15 cellular contexts compared by ENCODE assay signal in genomic region chr6:110953633-110954303, GRCh38. TPM values are rescaled to one million over a fixed set of nuclear protein-coding genes. Genes with fewer than 3 reads are reported as not detected.
A peak's percentile ranks its signal among the peaks of the same experiment; 100 is the strongest.
DNase-seq lines count a peak whose midpoint lies in the region; ATAC-seq, FAIRE-seq and TF ChIP-seq lines count a peak whose summit lies in the region.
"Had no signal": no experiment of that assay in that cellular context is flagged by ENCODE, and none has a peak within 500 bp of the region (broad histone marks: within the 10 kb centered on the region; RNA-seq: fewer than 3 reads in every experiment).

No MANE protein-coding gene starts in this region.

- no peaks in the 10 kb centered on the region for H3K9me3 Mint-ChIP-seq in activated CD4-positive, alpha-beta memory T cell treated with anti-CD3 and anti-CD28 coated beads, Interleukin-2, amount 10 ng/mL, durations not matched to agents 7 days and 5 days
- H3K9me3 Mint-ChIP-seq: CD4-positive, CD25-positive, alpha-beta regulatory T cell had no signal

- H3K79me2 ChIP-seq in ACC112 (ENCODE audit: control insufficient read depth, insufficient read depth, low read length, unreplicated experiment) (peaks cover 1% of the 10 kb centered on the region), K562 (ENCODE audit: control insufficient read depth, insufficient read depth, low read length) (peaks cover 10% of the 10 kb centered on the region)

- intact Hi-C loops in K562 (cut with micrococcal nuclease), result no loop called here

- TF ChIP-seq CTCF in K562 (IDR thresholded peaks at IDR 0.05 in 2 of 3, conservative IDR thresholded peaks at IDR 0.05 in 1 of 3; ENCODE audit: insufficient read depth in 2 of 3, low read depth in 1 of 3, low read length in 3 of 3), result no peak

- in situ Hi-C loops in K562 (cut with MboI), result loop anchor here (5.0 kb wide), 1 partner anchor 276 kb away; no protein-coding TSS in a partner anchor

- ATAC-seq in K562 (peak; percentile 10; the same call in 1 of the 3 replicates), GM19324 (IDR thresholded peaks at IDR 0.05; ENCODE audit: low FRiP score, unreplicated experiment) (no peak), T-helper 17 cell (no peak)
- ATAC-seq: HCT116 had no signal

- H3K27me3 ChIP-seq in ACC112 (ENCODE audit: insufficient read depth, low read length) (no peaks in the 10 kb centered on the region), K562 (ENCODE audit: control insufficient read depth in 2 of 2, insufficient read depth in 2 of 2, low read length in 2 of 2) (no peaks in the 10 kb centered on the region)
- H3K27me3 ChIP-seq: BLaER1 treated with 17β-estradiol and CSF1 and Interleukin-3, amounts not matched to agents 10 nM and 100 nM had no signal

- H3K9me3 ChIP-seq in K562 (replicated peaks; ENCODE audit: control insufficient read depth, insufficient read depth, low read depth, low read length), result no peaks in the 10 kb centered on the region
- no peaks in the 10 kb centered on the region for H3K9me3 ChIP-seq in T-helper 17 cell (ENCODE audit: control insufficient read depth, low read length, poor library complexity, severe bottlenecking)
- H3K9me3 ChIP-seq: BLaER1 treated with 17β-estradiol and CSF1 and Interleukin-3, amounts not matched to agents 10 nM and 100 nM had no signal

- no peak overlapping the region for H3K4me3 Mint-ChIP-seq in T-helper 17 cell
- no peak overlapping the region for H3K4me3 Mint-ChIP-seq in activated CD4-positive, alpha-beta memory T cell treated with anti-CD3 and anti-CD28 coated beads, Interleukin-2, amount 10 ng/mL, durations not matched to agents 7 days and 5 days
- H3K4me3 Mint-ChIP-seq: CD4-positive, CD25-positive, alpha-beta regulatory T cell had no signal

- POLR2A ChIA-PET in K562 (lab: Yijun Ruan, JAX), result interaction anchor here (0.6 to 2.5 kb wide), 4 partner anchors 9 to 712 kb away, joined by 3 to 13 read pairs (median 4); partner anchors contain the start of genes AMD1 and RPF2
- POLR2A ChIA-PET in activated CD4-positive, alpha-beta memory T cell treated with anti-CD3 and anti-CD28 coated beads, Interleukin-2, amount 10 ng/mL, durations not matched to agents 7 days and 5 days (lab: Charles Lee), result interaction anchor here (0.6 kb wide), 1 partner anchor 9 kb away, joined by 3 read pairs; no protein-coding TSS in a partner anchor

- DNase-seq in OCI-M1 (lab: John Stamatoyannopoulos, UW) (peak; percentile 49), K562 (ENCODE audit: extremely low read depth in 1 of 4, low spot score in 3 of 4) (peak in 1 of 4 experiments; percentile 68), RPMI8226 (no peak), T-helper 17 cell (no peak)
- no peak for DNase-seq in activated CD4-positive, alpha-beta memory T cell treated with anti-CD3 and anti-CD28 coated beads, Interleukin-2, amount 10 ng/mL, durations not matched to agents 7 days and 5 days
- DNase-seq: Calu3; CD4-positive, CD25-positive, alpha-beta regulatory T cell; DMS 273 treated with DMSO at 0.1 percent for 48 hours; GM23248 had no signal

- H3K4me1 Mint-ChIP-seq in T-helper 17 cell, result peaks cover 9% of the 10 kb centered on the region
- peaks cover 15% of the 10 kb centered on the region for H3K4me1 Mint-ChIP-seq in activated CD4-positive, alpha-beta memory T cell treated with anti-CD3 and anti-CD28 coated beads, Interleukin-2, amount 10 ng/mL, durations not matched to agents 7 days and 5 days

- BruUV-seq in K562 (replicated peaks; lab: Mats Ljungman, UMichigan), result no TSS peak

- no peak overlapping the region for H3K27ac ChIP-seq in ACC112 (ENCODE audit: low read depth, low read length)
- H3K27ac ChIP-seq in K562 (ENCODE audit: extremely low read depth, low read depth, low read length), result 0 out of 3 replicates have a peak overlapping the region, but pooled peaks have one; percentile 14
- H3K27ac ChIP-seq: BLaER1 treated with 17β-estradiol and CSF1 and Interleukin-3, amounts not matched to agents 10 nM and 100 nM; GM23248; HL-60 had no signal

- no peak for FAIRE-seq in K562 (lab: Jason Lieb, UNC)
- FAIRE-seq: H54 had no signal

- H3K27ac Mint-ChIP-seq in T-helper 17 cell, result no peak overlapping the region
- H3K27ac Mint-ChIP-seq in activated CD4-positive, alpha-beta memory T cell treated with anti-CD3 and anti-CD28 coated beads, Interleukin-2, amount 10 ng/mL, durations not matched to agents 7 days and 5 days, result no peak overlapping the region
- H3K27ac Mint-ChIP-seq: CD4-positive, CD25-positive, alpha-beta regulatory T cell had no signal

- no peak overlapping the region for H3K4me2 ChIP-seq in K562 (ENCODE audit: insufficient read depth, low read length)
- H3K4me2 ChIP-seq: BLaER1 treated with 17β-estradiol and CSF1 and Interleukin-3, amounts not matched to agents 10 nM and 100 nM had no signal

- H3K9ac ChIP-seq in K562 (ENCODE audit: insufficient read depth in 1 of 2, low read depth in 2 of 2, low read length in 2 of 2), result no peak overlapping the region
- H3K9ac ChIP-seq: BLaER1 treated with 17β-estradiol and CSF1 and Interleukin-3, amounts not matched to agents 10 nM and 100 nM; GM23248 had no signal

- CTCF ChIA-PET in K562 (lab: Yijun Ruan, JAX; ENCODE audit: low intra/inter-chr PET ratio), result no interaction called here
- CTCF ChIA-PET in activated CD4-positive, alpha-beta memory T cell treated with anti-CD3 and anti-CD28 coated beads, Interleukin-2, amount 10 ng/mL, durations not matched to agents 7 days and 5 days (lab: Charles Lee), result interaction anchor here (0.7 to 9.8 kb wide), 3 partner anchors 10 to 271 kb away, joined by 5 to 92 read pairs (median 8); no protein-coding TSS in a partner anchor

- H3K36me3 ChIP-seq in ACC112 (ENCODE audit: insufficient read depth, low read length) (no peaks in the 10 kb centered on the region), K562 (ENCODE audit: control insufficient read depth, insufficient read depth, low read length) (no peaks in the 10 kb centered on the region)
- H3K36me3 ChIP-seq: BLaER1 treated with 17β-estradiol and CSF1 and Interleukin-3, amounts not matched to agents 10 nM and 100 nM had no signal

- TF ChIP-seq POLR2A in K562 (conservative IDR thresholded peaks at IDR 0.05), result no peak

- no peaks in the 10 kb centered on the region for H4K20me1 ChIP-seq in K562 (replicated peaks; ENCODE audit: control insufficient read depth, insufficient read depth, low read length)
- H4K20me1 ChIP-seq: BLaER1 treated with 17β-estradiol and CSF1 and Interleukin-3, amounts not matched to agents 10 nM and 100 nM had no signal

- H3K9me1 ChIP-seq in K562 (ENCODE audit: control insufficient read depth, insufficient read depth, low read length), result no peaks in the 10 kb centered on the region

- H3K4me3 ChIP-seq in ACC112 (ENCODE audit: low read depth, low read length), result no peak overlapping the region
- no peak overlapping the region for H3K4me3 ChIP-seq in K562
- H3K4me3 ChIP-seq: BLaER1 treated with 17β-estradiol and CSF1 and Interleukin-3, amounts not matched to agents 10 nM and 100 nM; GM23248 had no signal

- peaks cover 2% of the 10 kb centered on the region for H3K36me3 Mint-ChIP-seq in T-helper 17 cell (ENCODE audit: low read depth)
- H3K36me3 Mint-ChIP-seq in activated CD4-positive, alpha-beta memory T cell treated with anti-CD3 and anti-CD28 coated beads, Interleukin-2, amount 10 ng/mL, durations not matched to agents 7 days and 5 days (ENCODE audit: low read depth), result peaks cover 3% of the 10 kb centered on the region
- H3K36me3 Mint-ChIP-seq: CD4-positive, CD25-positive, alpha-beta regulatory T cell had no signal

- TF ChIP-seq RAD21 in K562 (CRISPR knock-in tag; conservative IDR thresholded peaks at IDR 0.05 in 1 of 2, IDR thresholded peaks at IDR 0.05 in 1 of 2), result no peak

- H2AFZ ChIP-seq in ACC112 (ENCODE audit: low read length, unreplicated experiment), result peak overlapping the region; percentile 39
- H2AFZ ChIP-seq in K562 (ENCODE audit: low read depth, low read length), result peak overlapping the region; percentile 61
- H2AFZ ChIP-seq: GM23248 had no signal

- H3K4me1 ChIP-seq in ACC112 (ENCODE audit: control insufficient read depth, insufficient read depth, low read length, unreplicated experiment) (peaks cover 27% of the 10 kb centered on the region), K562 (replicated peaks in 1 of 2; ENCODE audit: control insufficient read depth in 2 of 2, insufficient read depth in 2 of 2, low read length in 2 of 2) (peaks cover 0 to 10% of the 10 kb centered on the region in 2 experiments; a peak in 3 of 5 replicates)

- H3K27me3 Mint-ChIP-seq in T-helper 17 cell, result peaks cover 4% of the 10 kb centered on the region
- no peaks in the 10 kb centered on the region for H3K27me3 Mint-ChIP-seq in activated CD4-positive, alpha-beta memory T cell treated with anti-CD3 and anti-CD28 coated beads, Interleukin-2, amount 10 ng/mL, durations not matched to agents 7 days and 5 days

- TF ChIP-seq EP300 in K562 (IDR thresholded peaks at IDR 0.05; ENCODE audit: low read length), result no peak

- 22% methylated on average over 6 of the region's 6 CpGs for WGBS in K562 (ENCODE audit: insufficient coverage, low coverage, missing lambda C conversion rate)

RNA-seq across cellular contexts. Expression of gene GTF3C6, which starts 4.7 kb away (rescaled TPM):
- 3.0 and 10.3 TPM in 2 replicates for total RNA-seq in K562 (2011; cell fraction: chromatin; rRNA removed; ENCODE audit: low replicate concordance)
- total RNA-seq in K562 (2011; cell fraction: nucleolus; rRNA removed), result 1.6 and 4.5 TPM in 2 replicates
- 5.8 and 6.9 TPM in 2 replicates for total RNA-seq in K562 (2011; cell fraction: nucleoplasm; rRNA removed)
- total RNA-seq in K562 (2014; rRNA removed) (85.0 and 105 TPM in 2 replicates), K562 (2014; rRNA removed; fragmentation: Illumina TruSeq; extraction: Trizol) (121 and 143 TPM in 2 replicates), K562 (2015; rRNA removed; fragmentation: Illumina TruSeq; extraction: Trizol) (123 and 138 TPM in 2 replicates), K562 (2021) (94.0 and 96.2 TPM in 2 replicates), T-helper 17 cell (10 to 100 TPM; 28.1 to 36.8 TPM)
- polyA plus RNA-seq in K562 (2011; rRNA removed) (22.6 and 37.6 TPM in 2 replicates), K562 (2014; fragmentation: Illumina TruSeq; extraction: Trizol) (128 and 140 TPM in 2 replicates), K562 (2014; fragmentation: Nextera tagmentation; extraction: Ambion mirVana) (100 to 1,000 TPM; 105 to 127 TPM), K562 (2014; rRNA removed) (86.3 and 111 TPM in 2 replicates)
- polyA plus RNA-seq in K562 (2011; cell fraction: cytosol; rRNA removed), result 2.8 and 9.5 TPM in 2 replicates
- polyA plus RNA-seq in K562 (2011; cell fraction: nucleus; rRNA removed), result 4.3 and 5.7 TPM in 2 replicates
- 57.5 and 151 TPM in 2 replicates for polyA plus RNA-seq in K562 (2012)
- 27.7 and 28.1 TPM in 2 replicates for polyA minus RNA-seq in K562 (2011; rRNA and poly(A)+ RNA removed)
- polyA minus RNA-seq in K562 (2011; cell fraction: cytosol; rRNA and poly(A)+ RNA removed), result 12.7 and 16.0 TPM in 2 replicates
- polyA minus RNA-seq in K562 (2011; cell fraction: nucleus; rRNA and poly(A)+ RNA removed), result 2.6 and 4.7 TPM in 2 replicates
- 10 to 100 TPM; 83.2 to 93.3 TPM for total RNA-seq in activated CD4-positive, alpha-beta memory T cell treated with anti-CD3 and anti-CD28 coated beads, Interleukin-2, amount 10 ng/mL, durations not matched to agents 7 days and 5 days

RNA-seq across cellular contexts. Expression of gene RPF2, which starts 28.1 kb away (rescaled TPM):
- total RNA-seq in K562 (2011; cell fraction: chromatin; rRNA removed; ENCODE audit: low replicate concordance), result 18.8 and 35.2 TPM in 2 replicates
- total RNA-seq in K562 (2011; cell fraction: nucleolus; rRNA removed), result 18.2 and 20.0 TPM in 2 replicates
- 27.9 and 30.2 TPM in 2 replicates for total RNA-seq in K562 (2011; cell fraction: nucleoplasm; rRNA removed)
- 66.4 and 79.7 TPM in 2 replicates for total RNA-seq in K562 (2014; rRNA removed)
- 146 and 164 TPM in 2 replicates for total RNA-seq in K562 (2014; rRNA removed; fragmentation: Illumina TruSeq; extraction: Trizol)
- total RNA-seq in K562 (2015; rRNA removed; fragmentation: Illumina TruSeq; extraction: Trizol), result 115 and 129 TPM in 2 replicates
- 81.4 and 100 TPM in 2 replicates for total RNA-seq in K562 (2021)
- 60.4 and 106 TPM in 2 replicates for polyA plus RNA-seq in K562 (2011; rRNA removed)
- 14.8 and 31.7 TPM in 2 replicates for polyA plus RNA-seq in K562 (2011; cell fraction: cytosol; rRNA removed)
- polyA plus RNA-seq in K562 (2011; cell fraction: nucleus; rRNA removed), result 9.1 and 15.5 TPM in 2 replicates
- 44.4 and 75.6 TPM in 2 replicates for polyA plus RNA-seq in K562 (2012)
- 115 and 153 TPM in 2 replicates for polyA plus RNA-seq in K562 (2014; fragmentation: Illumina TruSeq; extraction: Trizol)
- 100 to 1,000 TPM; 277 to 302 TPM for polyA plus RNA-seq in K562 (2014; fragmentation: Nextera tagmentation; extraction: Ambion mirVana)
- 93.6 and 94.0 TPM in 2 replicates for polyA plus RNA-seq in K562 (2014; rRNA removed)
- 32.8 and 35.7 TPM in 2 replicates for polyA minus RNA-seq in K562 (2011; rRNA and poly(A)+ RNA removed)
- polyA minus RNA-seq in K562 (2011; cell fraction: cytosol; rRNA and poly(A)+ RNA removed), result 8.9 and 20.8 TPM in 2 replicates
- polyA minus RNA-seq in K562 (2011; cell fraction: nucleus; rRNA and poly(A)+ RNA removed), result 16.6 and 38.5 TPM in 2 replicates
- total RNA-seq in T-helper 17 cell, result 1 to 10 TPM; 8.1 to 9.1 TPM
- 10 to 100 TPM; 19.1 to 19.6 TPM for total RNA-seq in activated CD4-positive, alpha-beta memory T cell treated with anti-CD3 and anti-CD28 coated beads, Interleukin-2, amount 10 ng/mL, durations not matched to agents 7 days and 5 days
